8 cellular contexts compared by ENCODE assay signal in genomic region chr2:46615555-46616487, GRCh38. TPM values are rescaled to one million over a fixed set of nuclear protein-coding genes. Genes with fewer than 3 reads are reported as not detected.
DNase-seq lines count a peak whose midpoint lies in the region; ATAC-seq and TF ChIP-seq lines count a peak whose summit lies in the region.

No MANE protein-coding gene starts in this region.

- no peak for TF ChIP-seq POLR2A in erythroblast (IDR thresholded peaks at IDR 0.05; ENCODE audit: low read length)

- ATAC-seq in upper lobe of right lung (no peak), GM18517 (IDR thresholded peaks at IDR 0.05; ENCODE audit: unreplicated experiment) (no peak), HG03520 (IDR thresholded peaks at IDR 0.05; ENCODE audit: unreplicated experiment) (no peak)

- peak; percentile 6 for TF ChIP-seq CTCF in GM10248 (IDR thresholded peaks at IDR 0.05; ENCODE audit: control extremely low read depth, extremely low read depth, low read depth, missing control alignments)
- TF ChIP-seq CTCF in upper lobe of right lung (IDR thresholded peaks at IDR 0.05): peak; percentile 34

- CTCF ChIA-PET in GM10248 (lab: Yijun Ruan, JAX): no interaction called here
- CTCF ChIA-PET in activated CD4-positive, alpha-beta memory T cell treated with anti-CD3 and anti-CD28 coated beads, Interleukin-2, amount 10 ng/mL, durations not matched to agents 7 days and 5 days (lab: Charles Lee): interaction anchor here (0.9 to 1.4 kb wide), 2 partner anchors 75 to 603 kb away, joined by 3 read pairs; no protein-coding TSS in a partner anchor

- peaks cover 36% of the 10 kb centered on the region for H3K4me1 Mint-ChIP-seq in activated CD4-positive, alpha-beta memory T cell treated with anti-CD3 and anti-CD28 coated beads, Interleukin-2, amount 10 ng/mL, durations not matched to agents 7 days and 5 days

- H3K27ac Mint-ChIP-seq in activated CD4-positive, alpha-beta memory T cell treated with anti-CD3 and anti-CD28 coated beads, Interleukin-2, amount 10 ng/mL, durations not matched to agents 7 days and 5 days: peak overlapping the region; percentile 95

- H3K27ac ChIP-seq in muscle layer of duodenum (ENCODE audit: low read length) (peak overlapping the region; percentile 92), upper lobe of right lung (peak overlapping the region; percentile 91)

- H3K4me1 ChIP-seq in muscle layer of duodenum (ENCODE audit: control insufficient read depth in 1 of 2, insufficient read depth in 2 of 2, low read length in 2 of 2) (peaks cover 11 to 16% of the 10 kb centered on the region in 2 donors), upper lobe of right lung (peaks cover 22% of the 10 kb centered on the region)

- intact Hi-C loops in upper lobe of right lung (cut with DNase I): no loop called here

- POLR2A ChIA-PET in GM10248 (lab: Yijun Ruan, JAX): no interaction called here
- POLR2A ChIA-PET in activated CD4-positive, alpha-beta memory T cell treated with anti-CD3 and anti-CD28 coated beads, Interleukin-2, amount 10 ng/mL, durations not matched to agents 7 days and 5 days (lab: Charles Lee): interaction anchor here (0.8 to 1.1 kb wide), 3 partner anchors 27 to 328 kb away, joined by 3 to 4 read pairs (median 3); no protein-coding TSS in a partner anchor

- H3K4me3 ChIP-seq in muscle layer of duodenum (ENCODE audit: low read depth in 1 of 2, low read length in 2 of 2) (peak overlapping the region; percentile 86 to 93), upper lobe of right lung (peak overlapping the region; percentile 80)

- DNase-seq in GM10248 (ENCODE audit: extremely low spot score) (peak; percentile 15), LHCN-M2 (ENCODE audit: low read depth) (peak; percentile 24), erythroblast (lab: John Stamatoyannopoulos, UW) (peak; percentile 52 to 60), upper lobe of right lung (no peak)
- DNase-seq in activated CD4-positive, alpha-beta memory T cell treated with anti-CD3 and anti-CD28 coated beads, Interleukin-2, amount 10 ng/mL, durations not matched to agents 7 days and 5 days: no peak

- no peaks in the 10 kb centered on the region for H3K27me3 Mint-ChIP-seq in activated CD4-positive, alpha-beta memory T cell treated with anti-CD3 and anti-CD28 coated beads, Interleukin-2, amount 10 ng/mL, durations not matched to agents 7 days and 5 days

- H3K36me3 Mint-ChIP-seq in activated CD4-positive, alpha-beta memory T cell treated with anti-CD3 and anti-CD28 coated beads, Interleukin-2, amount 10 ng/mL, durations not matched to agents 7 days and 5 days (ENCODE audit: low read depth): peaks cover 20% of the 10 kb centered on the region

- H3K4me3 Mint-ChIP-seq in activated CD4-positive, alpha-beta memory T cell treated with anti-CD3 and anti-CD28 coated beads, Interleukin-2, amount 10 ng/mL, durations not matched to agents 7 days and 5 days: peak overlapping the region; percentile 89

- H3K27me3 ChIP-seq in muscle layer of duodenum (ENCODE audit: low read depth, low read length) (no peaks in the 10 kb centered on the region), upper lobe of right lung (no peaks in the 10 kb centered on the region)

- H3K9me3 ChIP-seq in muscle layer of duodenum (ENCODE audit: control insufficient read depth in 1 of 2, low read length in 2 of 2): no peaks in the 10 kb centered on the region
- H3K9me3 ChIP-seq in upper lobe of right lung: no peaks in the 10 kb centered on the region

- H3K36me3 ChIP-seq in muscle layer of duodenum (ENCODE audit: control insufficient read depth in 1 of 2, insufficient read depth in 2 of 2, low read length in 2 of 2): peaks cover 14 to 18% of the 10 kb centered on the region in 2 donors
- peaks cover 18% of the 10 kb centered on the region for H3K36me3 ChIP-seq in upper lobe of right lung

- no peaks in the 10 kb centered on the region for H3K9me3 Mint-ChIP-seq in activated CD4-positive, alpha-beta memory T cell treated with anti-CD3 and anti-CD28 coated beads, Interleukin-2, amount 10 ng/mL, durations not matched to agents 7 days and 5 days

RNA-seq across cellular contexts. Expression of gene PIGF, which starts 1.0 kb away (rescaled TPM):
- total RNA-seq in LHCN-M2 (2014; rRNA removed): 31.0 and 31.9 TPM in 2 replicates
- polyA plus RNA-seq in LHCN-M2 (2012): 26.6 TPM
- total RNA-seq in activated CD4-positive, alpha-beta memory T cell treated with anti-CD3 and anti-CD28 coated beads, Interleukin-2, amount 10 ng/mL, durations not matched to agents 7 days and 5 days: 10 to 100 TPM; 28.6 to 29.5 TPM
- 21.9 TPM for total RNA-seq in upper lobe of right lung

RNA-seq across cellular contexts. Expression of gene CRIPT, which starts 1.2 kb away (rescaled TPM):
- 12.4 and 15.5 TPM in 2 replicates for total RNA-seq in LHCN-M2 (2014; rRNA removed)
- polyA plus RNA-seq in LHCN-M2 (2012): 7.6 TPM
- total RNA-seq in activated CD4-positive, alpha-beta memory T cell treated with anti-CD3 and anti-CD28 coated beads, Interleukin-2, amount 10 ng/mL, durations not matched to agents 7 days and 5 days: 10 to 100 TPM; 11.2 to 12.1 TPM
- 15.3 TPM for total RNA-seq in upper lobe of right lung

Comparison
In these comparisons a context has a peak if more than half of its experiments do, and no peak if none do; other contexts are left out.
1. DNase-seq: peak in GM10248 (single experiment), LHCN-M2 (single experiment) and erythroblast (2 of 2); none in activated CD4-positive, alpha-beta memory T cell treated with anti-CD3 and anti-CD28 coated beads, Interleukin-2, amount 10 ng/mL, durations not matched to agents 7 days and 5 days (single experiment) and upper lobe of right lung (single experiment).